8 cellular contexts compared by ENCODE assay signal in genomic region chr6:43774776-43775583, GRCh38. TPM values are rescaled to one million over a fixed set of nuclear protein-coding genes. Genes with fewer than 3 reads are reported as not detected.
DNase-seq lines count a peak whose midpoint lies in the region; ATAC-seq and TF ChIP-seq lines count a peak whose summit lies in the region.

No MANE protein-coding gene starts in this region.

- peak; percentile 75 to 76 for TF ChIP-seq POLR2A in gastrocnemius medialis (IDR thresholded peaks at IDR 0.05)

- DNase-seq in DMS79 (lab: John Stamatoyannopoulos, UW) (peak; percentile 29), HUDEP-2 (lab: John Stamatoyannopoulos, UW; ENCODE audit: unreplicated experiment in 76 of 76) (peak in 71 of 76 experiments; percentile 41 to 89 (median 76)), T-cell (peak in 31 of 34 experiments; percentile 14 to 65 (median 45)), amygdala (lab: John Stamatoyannopoulos, UW) (peak in 32 of 56 donors; percentile 8 to 60 (median 25)), right cardiac atrium (peak; percentile 76 to 90 (median 87)), gastrocnemius medialis (peak; percentile 76 to 87)

- peaks cover 15% of the 10 kb centered on the region for H3K4me1 ChIP-seq in right cardiac atrium (ENCODE audit: control insufficient read depth, insufficient read depth, low read length)
- peaks cover 49 to 59% of the 10 kb centered on the region in 2 donors for H3K4me1 ChIP-seq in gastrocnemius medialis

- in situ Hi-C loops in gastrocnemius medialis (cut with MboI; ENCODE audit: low sequenced_read_pairs in 4 of 4): loop anchor here in 1 of 4 donors (5.0 kb wide), 1 partner anchor 32 kb away; no protein-coding TSS in a partner anchor

- H3K4me3 Mint-ChIP-seq in T-cell: peak overlapping the region in 1 of 3 donors; percentile 46

- WGBS in right cardiac atrium: 24% methylated on average over 17 of the region's 17 CpGs

- H3K27ac Mint-ChIP-seq in T-cell: no peak overlapping the region

- H3K27me3 ChIP-seq in right cardiac atrium (ENCODE audit: control insufficient read depth, insufficient read depth) (no peaks in the 10 kb centered on the region), gastrocnemius medialis (no peaks in the 10 kb centered on the region)

- peaks cover 0 to 26% of the 10 kb centered on the region in 2 donors for H3K36me3 ChIP-seq in gastrocnemius medialis

- H3K4me3 ChIP-seq in right cardiac atrium (ENCODE audit: low read length) (peak overlapping the region; percentile 64), gastrocnemius medialis (peak overlapping the region; percentile 74 to 91 (median 85))

- ATAC-seq in T-cell (replicated peaks in 1 of 4): peak in 1 of 4 experiments; percentile 25
- peak; percentile 6 to 38 for ATAC-seq in right cardiac atrium
- ATAC-seq in gastrocnemius medialis: peak; percentile 12 to 17
- no peak for ATAC-seq in GM19452 (IDR thresholded peaks at IDR 0.05; ENCODE audit: unreplicated experiment)
- ATAC-seq in HG03097 (IDR thresholded peaks at IDR 0.05; ENCODE audit: low FRiP score, unreplicated experiment): no peak

- intact Hi-C loops in right cardiac atrium (cut with DNase I) (loop anchor here (5.0 kb wide), 4 partner anchors 62 to 232 kb away; no protein-coding TSS in a partner anchor), gastrocnemius medialis (cut with DNase I; ENCODE audit: low total_unique reads) (loop anchor here (5.0 kb wide), 2 partner anchors 447 to 472 kb away; partner anchors contain the start of genes HSP90AB1 and SLC29A1)

- no peaks in the 10 kb centered on the region for H3K36me3 Mint-ChIP-seq in T-cell

- H3K9me3 ChIP-seq in right cardiac atrium (ENCODE audit: control insufficient read depth, low read length) (no peaks in the 10 kb centered on the region), gastrocnemius medialis (no peaks in the 10 kb centered on the region)

- peak overlapping the region; percentile 95 for H3K27ac ChIP-seq in right cardiac atrium (ENCODE audit: low read length)
- peak overlapping the region; percentile 94 to 100 (median 98) for H3K27ac ChIP-seq in gastrocnemius medialis

- H3K27me3 Mint-ChIP-seq in T-cell: peaks cover 19 to 25% of the 10 kb centered on the region in 2 donors

- peak; percentile 86 to 96 (median 95) for TF ChIP-seq CTCF in gastrocnemius medialis (IDR thresholded peaks at IDR 0.05 in 4 of 5, conservative IDR thresholded peaks at IDR 0.05 in 1 of 5)

- POLR2A ChIA-PET in T-cell (lab: Charles Lee): no interaction called here

- CTCF ChIA-PET in T-cell (lab: Charles Lee): interaction anchor here in 1 of 2 donors (0.6 to 1.1 kb wide), 3 partner anchors 50 to 446 kb away, joined by 3 to 9 read pairs (median 3); no protein-coding TSS in a partner anchor

- H3K9me3 Mint-ChIP-seq in T-cell: no peaks in the 10 kb centered on the region

- peaks cover 11 to 24% (median 18%) of the 10 kb centered on the region in 3 donors for H3K4me1 Mint-ChIP-seq in T-cell

RNA-seq across cellular contexts. Expression of gene VEGFA, which starts 5.0 kb away (rescaled TPM):
- total RNA-seq in T-cell (1 to 10 TPM; 1.1 to 8.9 (median 6.4) TPM), right cardiac atrium (100 to 1,000 TPM; 163 to 296 (median 219) TPM), gastrocnemius medialis (100 to 1,000 TPM in 3 of 4 donors, 10 to 100 TPM in 1; 66.4 to 195 (median 149) TPM)
- 246 TPM for polyA plus RNA-seq in right cardiac atrium

Comparison
In these comparisons a context has a peak if more than half of its experiments do, and no peak if none do; other contexts are left out.
1. DNase-seq: peak in every context shown above with its lines; median percentile 87 in right cardiac atrium; 82 in gastrocnemius medialis; 76 in HUDEP-2; 45 in T-cell; 29 in DMS79; 25 in amygdala.
2. ATAC-seq: peak in right cardiac atrium (2 of 2) and gastrocnemius medialis (2 of 2); none in GM19452 (single experiment) and HG03097 (single experiment).
3. RNA of gene VEGFA, which starts 5.0 kb away (total RNA-seq): 163 to 296 TPM in right cardiac atrium and 66.4 to 195 TPM in gastrocnemius medialis; 1.1 to 8.9 TPM in T-cell; every median in the first group is over 4 times any median in the second.